In genomic region chr6:148758492-148758891, GRCh38 we compare ENCODE assay signal across 9 cellular contexts. TPM values are rescaled to one million over a fixed set of nuclear protein-coding genes. Genes with fewer than 3 reads are reported as not detected.
DNase-seq lines count a peak whose midpoint lies in the region; ATAC-seq, FAIRE-seq and TF ChIP-seq lines count a peak whose summit lies in the region.
"Had no signal": no experiment of that assay in that cellular context is flagged by ENCODE, and none has a peak within 500 bp of the region (broad histone marks: within the 10 kb centered on the region; RNA-seq: fewer than 3 reads in every experiment).

No MANE protein-coding gene starts in this region.

- H3K14ac ChIP-seq in H1 (ENCODE audit: insufficient read length) = no peak overlapping the region

- DNase-seq in activated CD4-positive, alpha-beta T cell treated with anti-CD3 and anti-CD28 coated beads for 36 hours = peak; percentile 73
- DNase-seq in activated CD4-positive, alpha-beta T cell treated with anti-CD3 and anti-CD28 coated beads for 4 hours = no peak
- DNase-seq in NB4 (ENCODE audit: low read depth) = peak; percentile 88
- DNase-seq in H1 (ENCODE audit: low read depth in 1 of 2, low spot score in 2 of 2) = no peak
- DNase-seq in upper lobe of right lung = no peak
- DNase-seq in epidermal melanocyte (ENCODE audit: insufficient read length, low spot score) = no peak
- DNase-seq in H54 (ENCODE audit: insufficient read length, low spot score) = no peak

- H3K27me3 ChIP-seq in H1 (replicated peaks in 1 of 4; ENCODE audit: control insufficient read depth in 3 of 4, extremely low read depth in 1 of 4, insufficient read depth in 3 of 4, low read length in 3 of 4) (no peaks in the 10 kb centered on the region), upper lobe of right lung (no peaks in the 10 kb centered on the region)
- H3K27me3 ChIP-seq: gastrocnemius medialis had no signal

- H3K27me3 Mint-ChIP-seq in activated CD4-positive, alpha-beta T cell treated with anti-CD3 and anti-CD28 coated beads for 36 hours = peaks cover 15% of the 10 kb centered on the region

- H3K9me3 ChIP-seq in H1 (ENCODE audit: insufficient read depth in 2 of 2, low read depth in 1 of 2, low read length in 1 of 2) = no peaks in the 10 kb centered on the region
- no peaks in the 10 kb centered on the region for H3K9me3 ChIP-seq in upper lobe of right lung
- H3K9me3 ChIP-seq: gastrocnemius medialis had no signal

- TF ChIP-seq EP300 in H1 (IDR thresholded peaks at IDR 0.05; ENCODE audit: borderline replicate concordance in 1 of 2, low read depth in 2 of 2, low read length in 2 of 2) = no peak

- no peak for TF ChIP-seq RAD21 in H1 (IDR thresholded peaks at IDR 0.05 in 1 of 2, conservative IDR thresholded peaks at IDR 0.05 in 1 of 2; ENCODE audit: low read depth in 2 of 2, low read length in 2 of 2)

- H4K91ac ChIP-seq in H1 (replicated peaks; ENCODE audit: insufficient read length, low read length) = no peak overlapping the region

- H3K4me3 ChIP-seq in NB4 (ENCODE audit: low read depth, low read length) (no peak overlapping the region), H1 (ENCODE audit: extremely low read depth in 1 of 4, insufficient read depth in 2 of 4, low read depth in 3 of 4, low read length in 4 of 4) (no peak overlapping the region), upper lobe of right lung (no peak overlapping the region)
- H3K4me3 ChIP-seq: gastrocnemius medialis had no signal

- POLR2A ChIA-PET in activated CD4-positive, alpha-beta T cell treated with anti-CD3 and anti-CD28 coated beads for 36 hours (lab: Charles Lee) = interaction anchor here (1.0 kb wide), 3 partner anchors 11 to 23 kb away, joined by 3 read pairs; no protein-coding TSS in a partner anchor
- POLR2A ChIA-PET in H1 (lab: Charles Lee; ENCODE audit: partially characterized antibody) = interaction anchor here (4.4 kb wide), 1 partner anchor 10 kb away, joined by 16 read pairs; the partner anchor contains the start of gene UST

- TF ChIP-seq CTCF in NB4 (IDR thresholded peaks at IDR 0.05; ENCODE audit: low read depth, low read length) (no peak), H1 (IDR thresholded peaks at IDR 0.05; ENCODE audit: control extremely low read depth in 1 of 3, insufficient read depth in 1 of 3, low read depth in 1 of 3, low read length in 3 of 3) (no peak), upper lobe of right lung (IDR thresholded peaks at IDR 0.05) (no peak)

- no peak overlapping the region for H4K8ac ChIP-seq in H1 (ENCODE audit: extremely low read depth, insufficient read depth, low read length)

- ATAC-seq in activated CD4-positive, alpha-beta T cell treated with anti-CD3 and anti-CD28 coated beads for 36 hours = peak; percentile 72
- ATAC-seq in HG02623 (IDR thresholded peaks at IDR 0.05; ENCODE audit: unreplicated experiment) = peak; percentile 76
- ATAC-seq in upper lobe of right lung = peak; percentile 88
- ATAC-seq: gastrocnemius medialis had no signal

- H3K18ac ChIP-seq in H1 (ENCODE audit: extremely low read depth, low read length) = 0 out of 2 replicates have a peak overlapping the region, but pooled peaks have one; percentile 26

- no peak for TF ChIP-seq POLR2A in NB4 (IDR thresholded peaks at IDR 0.05; ENCODE audit: extremely low read depth, insufficient read length)
- no peak for TF ChIP-seq POLR2A in H1 (IDR thresholded peaks at IDR 0.05; ENCODE audit: control extremely low read depth in 1 of 2, low read depth in 2 of 2, low read length in 2 of 2)
- no peak for TF ChIP-seq POLR2A in H54 (IDR thresholded peaks at IDR 0.05; ENCODE audit: low read depth, low read length)

- H3K4me2 ChIP-seq in H1 (ENCODE audit: insufficient read depth in 1 of 2, low read depth in 2 of 2, low read length in 2 of 2) = no peak overlapping the region

- no peaks in the 10 kb centered on the region for H3K36me3 ChIP-seq in H1 (ENCODE audit: control insufficient read depth in 2 of 4, insufficient read depth in 4 of 4, low read length in 3 of 4)
- no peaks in the 10 kb centered on the region for H3K36me3 ChIP-seq in upper lobe of right lung
- H3K36me3 ChIP-seq: gastrocnemius medialis had no signal

- no peak overlapping the region for H3K4ac ChIP-seq in H1 (replicated peaks; ENCODE audit: insufficient read length, low read depth, low read length)

- 85% methylated on average over 6 of the region's 6 CpGs; no CpG with 5 or more reads in 1 of the 2 experiments for WGBS in H1 (ENCODE audit: extremely low coverage in 1 of 2, insufficient coverage in 1 of 2, insufficient read length in 1 of 2, insufficient replicate concordance in 2 of 2, low coverage in 1 of 2, low lambda C conversion rate in 2 of 2, missing lambda C conversion rate in 1 of 2), 2 experiments

- H3K4me3 Mint-ChIP-seq in activated CD4-positive, alpha-beta T cell treated with anti-CD3 and anti-CD28 coated beads for 36 hours = peak overlapping the region; percentile 11

- H3K27ac ChIP-seq in H1 (ENCODE audit: low read depth, low read length) (no peak overlapping the region), upper lobe of right lung (no peak overlapping the region)
- H3K27ac ChIP-seq: gastrocnemius medialis had no signal

- peaks cover 16 to 91% of the 10 kb centered on the region in 2 experiments for H3K79me2 ChIP-seq in H1 (ENCODE audit: control insufficient read depth in 1 of 2, insufficient read depth in 2 of 2, low read length in 2 of 2)

- peak overlapping the region; percentile 11; the same call in 1 of the 2 replicates for H2AK5ac ChIP-seq in H1 (ENCODE audit: low read depth, low read length)

- H3K23ac ChIP-seq in H1 (ENCODE audit: insufficient read length) = no peak overlapping the region

- H4K5ac ChIP-seq in H1 (ENCODE audit: insufficient read length, low read depth, low read length) = no peak overlapping the region

- H4K20me1 ChIP-seq in H1 (replicated peaks in 1 of 2; ENCODE audit: control insufficient read depth in 1 of 2, insufficient read depth in 2 of 2, low read length in 2 of 2) = peaks cover 6 to 15% of the 10 kb centered on the region in 2 experiments

- H3K79me1 ChIP-seq in H1 (ENCODE audit: low read depth, low read length) = peaks cover 7% of the 10 kb centered on the region

- peaks cover 7 to 18% (median 16%) of the 10 kb centered on the region in 4 experiments for H3K4me1 ChIP-seq in H1 (replicated peaks in 1 of 4; ENCODE audit: control insufficient read depth in 3 of 4, insufficient read depth in 4 of 4, low read length in 3 of 4)
- peaks cover 30% of the 10 kb centered on the region for H3K4me1 ChIP-seq in upper lobe of right lung

- H2BK20ac ChIP-seq in H1 (ENCODE audit: low read length) = no peak overlapping the region

- H3K4me1 Mint-ChIP-seq in activated CD4-positive, alpha-beta T cell treated with anti-CD3 and anti-CD28 coated beads for 36 hours = peaks cover 64% of the 10 kb centered on the region

- no peak overlapping the region for H2AFZ ChIP-seq in H1 (ENCODE audit: low read length)

- CTCF ChIA-PET in activated CD4-positive, alpha-beta T cell treated with anti-CD3 and anti-CD28 coated beads for 36 hours (lab: Charles Lee) = interaction anchor here (1.1 to 3.4 kb wide), 5 partner anchors 10 to 275 kb away, joined by 3 to 15 read pairs (median 7); partner anchors contain the start of gene UST
- CTCF ChIA-PET in H1 (lab: Charles Lee; ENCODE audit: partially characterized antibody) = interaction anchor here (0.8 to 4.1 kb wide), 13 partner anchors 10 to 270 kb away, joined by 3 to 19 read pairs (median 4); no protein-coding TSS in a partner anchor

- no peaks in the 10 kb centered on the region for H3K9me3 Mint-ChIP-seq in activated CD4-positive, alpha-beta T cell treated with anti-CD3 and anti-CD28 coated beads for 36 hours (ENCODE audit: low read depth)

- H2BK120ac ChIP-seq in H1 (replicated peaks; ENCODE audit: low read depth, low read length) = no peak overlapping the region

- intact Hi-C loops in activated CD4-positive, alpha-beta T cell treated with anti-CD3 and anti-CD28 coated beads for 36 hours (cut with DNase I, micrococcal nuclease) = loop anchor here (1.0 to 5.0 kb wide), 10 partner anchors 10 to 582 kb away; no protein-coding TSS in a partner anchor
- intact Hi-C loops in upper lobe of right lung (cut with DNase I) = no loop called here

- FAIRE-seq in H1 (lab: Jason Lieb, UNC) (no peak), H54 (lab: Jason Lieb, UNC) (no peak)

- H2BK5ac ChIP-seq in H1 (ENCODE audit: low read depth, low read length) = no peak overlapping the region

- peak overlapping the region; percentile 32 for H3K27ac Mint-ChIP-seq in activated CD4-positive, alpha-beta T cell treated with anti-CD3 and anti-CD28 coated beads for 36 hours

- H2BK12ac ChIP-seq in H1 (ENCODE audit: low read depth, low read length) = no peak overlapping the region

- H3K56ac ChIP-seq in H1 (replicated peaks; ENCODE audit: insufficient read length, low read depth, low read length) = no peak overlapping the region

- H3K23me2 ChIP-seq in H1 (ENCODE audit: low read depth, low read length) = no peaks in the 10 kb centered on the region

- H2BK15ac ChIP-seq in H1 (ENCODE audit: low read length) = no peak overlapping the region

- H3K36me3 Mint-ChIP-seq in activated CD4-positive, alpha-beta T cell treated with anti-CD3 and anti-CD28 coated beads for 36 hours (ENCODE audit: low read depth) = no peaks in the 10 kb centered on the region

- H3K9ac ChIP-seq in H1 (replicated peaks in 1 of 4; ENCODE audit: extremely low read depth in 1 of 4, low read depth in 3 of 4, low read length in 3 of 4) = no peak overlapping the region; a peak in 1 of 7 replicates

TF ChIP-seq in H1, 55 proteins besides CTCF, POLR2A, EP300 and RAD21 (continues in another document):
- TF ChIP-seq RXRA (IDR thresholded peaks at IDR 0.05; ENCODE audit: insufficient read depth, low read depth, low read length) (no peak), EZH2 (IDR thresholded peaks at IDR 0.05; ENCODE audit: low read depth, low read length, severe bottlenecking) (no peak), CREB1 (IDR thresholded peaks at IDR 0.05) (no peak), ZNF274 (IDR thresholded peaks at IDR 0.05; ENCODE audit: borderline replicate concordance, extremely low read depth, low read length) (no peak)

RNA-seq across cellular contexts. Expression of gene UST, which starts 11.7 kb away (rescaled TPM):
- total RNA-seq in activated CD4-positive, alpha-beta T cell treated with anti-CD3 and anti-CD28 coated beads for 36 hours = 1 to 10 TPM; 2.2 to 2.8 TPM
- 31.9 and 34.5 TPM in 2 replicates for total RNA-seq in H1 (2021; fragmentation: NEBNext Ultra II Directional; extraction: Animal tissue kit (Norgen Biotek cat#: 25700))
- polyA plus RNA-seq in H1 (2011; rRNA removed) = 9.5 and 13.5 TPM in 2 replicates
- polyA plus RNA-seq in H1 (2011; cell fraction: cytosol; rRNA removed) = 14.5 TPM
- polyA plus RNA-seq in H1 (2011; cell fraction: nucleus; rRNA removed) = 11.0 TPM
- polyA plus RNA-seq in H1 (2012, experiment 1 of 2) = 19.6 to 25.7 TPM (median 21.6 TPM) in 4 replicates
- 14.0 TPM for polyA plus RNA-seq in H1 (2012, experiment 2 of 2)
- polyA plus RNA-seq in H1 (2013, experiment 1 of 2) = 36.2 TPM
- polyA plus RNA-seq in H1 (2013, experiment 2 of 2) = 38.7 TPM
- polyA minus RNA-seq in H1 (2011; rRNA and poly(A)+ RNA removed) = 16.8 and 20.8 TPM in 2 replicates
- polyA minus RNA-seq in H1 (2011; cell fraction: cytosol; rRNA and poly(A)+ RNA removed) = 17.0 TPM
- 28.7 TPM for polyA minus RNA-seq in H1 (2011; cell fraction: nucleus; rRNA and poly(A)+ RNA removed)
- 11.8 TPM for total RNA-seq in upper lobe of right lung

Comparison
In these comparisons a context has a peak if more than half of its experiments do, and no peak if none do; other contexts are left out.
1. DNase-seq: peak in activated CD4-positive, alpha-beta T cell treated with anti-CD3 and anti-CD28 coated beads for 36 hours (single experiment) and NB4 (single experiment); none in activated CD4-positive, alpha-beta T cell treated with anti-CD3 and anti-CD28 coated beads for 4 hours (0 of 2), H1 (0 of 2), upper lobe of right lung (single experiment), epidermal melanocyte (single experiment) and H54 (single experiment).
2. Peak in every context shown above with its lines, with median percentiles within 50 percentile points of each other: ATAC-seq.